In the genomic region with DNA sequence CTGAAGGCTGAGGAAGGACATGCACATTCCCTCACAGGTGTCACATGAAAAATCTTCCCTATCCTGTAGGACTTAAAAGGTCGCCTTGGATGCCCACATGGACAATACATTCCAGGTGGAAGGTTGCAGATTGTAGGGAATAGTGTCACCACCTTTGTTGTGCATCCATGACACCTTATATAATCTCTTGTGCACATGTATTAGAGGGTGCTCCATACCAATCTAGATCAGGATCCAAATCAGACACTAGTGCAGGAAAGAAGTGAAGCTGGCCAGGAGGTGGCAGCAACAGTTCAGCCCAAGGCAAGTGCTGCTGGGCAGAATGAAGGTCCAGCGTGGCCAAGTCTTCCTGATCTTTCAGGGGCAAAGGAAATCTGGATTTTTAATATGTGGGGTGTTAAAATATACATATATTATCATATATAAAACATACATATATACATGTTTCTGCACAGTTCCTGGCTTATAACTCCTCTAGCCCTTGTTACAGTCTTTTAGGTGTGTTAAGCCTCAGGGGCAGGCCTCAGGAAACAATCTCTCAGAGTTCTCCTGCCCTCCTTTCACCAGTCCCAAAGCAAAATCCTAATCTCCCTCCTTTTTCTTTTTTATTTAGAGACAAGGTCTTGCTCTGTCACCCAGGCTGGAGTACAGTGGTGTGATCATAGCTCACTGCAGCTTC, we compare ENCODE assay signal across 8 cellular contexts. TPM values are rescaled to one million over a fixed set of nuclear protein-coding genes. Genes with fewer than 3 reads are reported as not detected.
DNase-seq lines count a peak whose midpoint lies in the region; ATAC-seq and TF ChIP-seq lines count a peak whose summit lies in the region.

No MANE protein-coding gene starts in this region.

- intact Hi-C loops in Calu3 (cut with micrococcal nuclease; ENCODE audit: unreplicated experiment), result loop anchor here (1.0 kb wide), 2 partner anchors 164 to 272 kb away; no protein-coding TSS in a partner anchor

- H3K27me3 Mint-ChIP-seq in Calu3 (ENCODE audit: unreplicated experiment) (no peaks in the 10 kb centered on the region), endodermal cell (ENCODE audit: insufficient read depth) (no peaks in the 10 kb centered on the region), memory B cell (no peaks in the 10 kb centered on the region)

- H3K36me3 Mint-ChIP-seq in Calu3 (ENCODE audit: insufficient read depth, unreplicated experiment) (peaks cover 60% of the 10 kb centered on the region), endodermal cell (ENCODE audit: low read depth) (peaks cover 55% of the 10 kb centered on the region), memory B cell (peaks cover 11% of the 10 kb centered on the region)

- no peak overlapping the region for H3K4me3 ChIP-seq in endodermal cell (ENCODE audit: low read length)

- CTCF ChIA-PET in Calu3 (lab: Charles Lee), result interaction anchor here (0.5 to 3.3 kb wide), 11 partner anchors 72 to 327 kb away, joined by 3 to 27 read pairs (median 3); a partner anchor contains a TSS

- no peaks in the 10 kb centered on the region for H3K27me3 ChIP-seq in endodermal cell (ENCODE audit: control insufficient read depth, insufficient read depth, low read length, poor library complexity, severe bottlenecking)

- peaks cover 66% of the 10 kb centered on the region for H3K36me3 ChIP-seq in endodermal cell (ENCODE audit: control insufficient read depth, insufficient read depth, low read length)

- H3K4me3 Mint-ChIP-seq in Calu3 (ENCODE audit: low read depth, unreplicated experiment) (no peak overlapping the region), endodermal cell (no peak overlapping the region), memory B cell (no peak overlapping the region)

- TF ChIP-seq CTCF in Calu3 (IDR thresholded peaks at IDR 0.05; ENCODE audit: unreplicated experiment), result peak; percentile 66
- peak; percentile 85 for TF ChIP-seq CTCF in endodermal cell (conservative IDR thresholded peaks at IDR 0.05)

- H3K9ac ChIP-seq in endodermal cell (ENCODE audit: extremely low read depth, low read length, poor library complexity, severe bottlenecking), result no peak overlapping the region

- DNase-seq in Calu3 (peak; percentile 79), H4 (ENCODE audit: low spot score) (peak; percentile 47), NCI-H345 treated with DMSO at 0.1 percent for 48 hours (lab: John Stamatoyannopoulos, UW; ENCODE audit: unreplicated experiment) (peak; percentile 2), endodermal cell (peak; percentile 87), memory B cell (ENCODE audit: low spot score in 2 of 2) (peak in 1 of 2 donors; percentile 23)
- peak; percentile 36 to 45 for DNase-seq in activated CD4-positive, alpha-beta T cell treated with anti-CD3 and anti-CD28 coated beads for 4 hours
- DNase-seq in stimulated activated CD8-positive, alpha-beta memory T cell treated with anti-CD3 and anti-CD28 coated beads, Interleukin-7, amount 100 ng/mL, for 4 hours (ENCODE audit: low read depth in 2 of 2), result peak; percentile 8 to 12

- H3K4me1 ChIP-seq in endodermal cell (ENCODE audit: control insufficient read depth, insufficient read depth, low read length), result no peaks in the 10 kb centered on the region

- no TSS peak for BruUV-seq in Calu3 (replicated peaks; lab: Mats Ljungman, UMichigan)

- H3K27ac ChIP-seq in endodermal cell (ENCODE audit: low read depth, low read length), result no peak overlapping the region

- H3K4me1 Mint-ChIP-seq in Calu3 (ENCODE audit: low read depth, unreplicated experiment), result peaks cover 8% of the 10 kb centered on the region
- no peaks in the 10 kb centered on the region for H3K4me1 Mint-ChIP-seq in endodermal cell
- peaks cover 2% of the 10 kb centered on the region for H3K4me1 Mint-ChIP-seq in memory B cell

- ATAC-seq in memory B cell (ENCODE audit: low read depth), result peak; percentile 45
- no peak for ATAC-seq in HG02840 (IDR thresholded peaks at IDR 0.05; ENCODE audit: low FRiP score, unreplicated experiment)

- no peaks in the 10 kb centered on the region for H3K9me3 ChIP-seq in endodermal cell (ENCODE audit: control insufficient read depth, low read length)

- WGBS in endodermal cell (ENCODE audit: insufficient coverage in 1 of 2, insufficient read length in 1 of 2), 2 experiments, result 60 to 71% methylated on average over 1 of the region's 2 CpGs

- H3K9me3 Mint-ChIP-seq in Calu3 (ENCODE audit: low read depth, unreplicated experiment) (no peaks in the 10 kb centered on the region), endodermal cell (no peaks in the 10 kb centered on the region), memory B cell (no peaks in the 10 kb centered on the region)

- H3K27ac Mint-ChIP-seq in Calu3 (ENCODE audit: unreplicated experiment) (no peak overlapping the region), endodermal cell (peak overlapping the region; percentile 41), memory B cell (no peak overlapping the region)

RNA-seq across cellular contexts. Expression of a gene that starts 16.6 kb away (rescaled TPM):
- total RNA-seq in Calu3 (2022) (38.4 and 39.7 TPM in 2 replicates), endodermal cell (10 to 100 TPM; 48.0 to 59.4 TPM)
- total RNA-seq in H4 (2014; rRNA removed; shearing (Covaris generic)), result 56.5 and 57.4 TPM in 2 replicates
- 56.0 TPM for polyA plus RNA-seq in endodermal cell (2013, experiment 1 of 2)
- polyA plus RNA-seq in endodermal cell (2013, experiment 2 of 2), result 48.4 TPM

RNA-seq across cellular contexts. Expression of a gene that starts 16.9 kb away (rescaled TPM):
- total RNA-seq in Calu3 (2022) (28.0 and 31.5 TPM in 2 replicates), endodermal cell (10 to 100 TPM; 51.2 to 60.5 TPM)
- total RNA-seq in H4 (2014; rRNA removed; shearing (Covaris generic)), result 61.4 and 83.7 TPM in 2 replicates
- 68.6 TPM for polyA plus RNA-seq in endodermal cell (2013, experiment 1 of 2)
- polyA plus RNA-seq in endodermal cell (2013, experiment 2 of 2), result 64.6 TPM

RNA-seq across cellular contexts. Expression of a gene that starts 41.3 kb away (rescaled TPM):
- total RNA-seq in Calu3 (2022), result 73.1 and 83.5 TPM in 2 replicates
- 21.1 and 43.6 TPM in 2 replicates for total RNA-seq in H4 (2014; rRNA removed; shearing (Covaris generic))
- 10 to 100 TPM; 54.9 to 62.8 TPM for total RNA-seq in endodermal cell
- polyA plus RNA-seq in endodermal cell (2013, experiment 1 of 2), result 108 TPM
- 98.1 TPM for polyA plus RNA-seq in endodermal cell (2013, experiment 2 of 2)

RNA-seq across cellular contexts. Expression of a gene that starts 57.7 kb away (rescaled TPM):
- total RNA-seq in Calu3 (2022) (38.8 and 49.6 TPM in 2 replicates), endodermal cell (100 to 1,000 TPM in 1 of 2 donors, 10 to 100 TPM in 1; 68.9 to 129 TPM)
- total RNA-seq in H4 (2014; rRNA removed; shearing (Covaris generic)), result 12.2 and 16.3 TPM in 2 replicates
- 30.5 TPM for polyA plus RNA-seq in endodermal cell (2013, experiment 1 of 2)
- polyA plus RNA-seq in endodermal cell (2013, experiment 2 of 2), result 35.3 TPM
